Comparison of ENCODE assay signal across 16 cellular contexts in the genomic region with DNA sequence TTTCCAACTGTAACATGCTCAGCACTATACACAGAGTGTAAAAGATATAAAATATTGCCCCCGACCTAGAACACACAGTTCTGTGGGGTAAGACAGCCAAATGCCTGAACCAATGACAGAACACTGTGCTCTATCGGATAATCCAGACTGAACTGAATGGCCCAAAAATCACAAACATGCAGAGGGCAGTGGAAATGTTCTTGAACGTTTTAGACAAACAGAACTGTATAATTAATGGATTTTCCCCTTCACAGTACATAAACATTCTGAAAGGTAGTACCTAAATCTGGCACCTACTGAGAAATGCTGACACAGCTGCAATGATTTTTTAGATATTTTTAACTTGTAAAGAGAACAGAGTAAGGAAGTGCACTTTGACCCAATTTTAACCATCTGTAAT. TPM values are rescaled to one million over a fixed set of nuclear protein-coding genes. Genes with fewer than 3 reads are reported as not detected.
DNase-seq lines count a peak whose midpoint lies in the region; ATAC-seq lines count a peak whose summit lies in the region.
"Had no signal": no experiment of that assay in that cellular context is flagged by ENCODE, and none has a peak within 500 bp of the region (broad histone marks: within the 10 kb centered on the region; RNA-seq: fewer than 3 reads in every experiment).

No MANE protein-coding gene starts in this region.

- no peak overlapping the region for H2BK120ac ChIP-seq in mesendoderm (ENCODE audit: low read depth, low read length)

- peak overlapping the region; percentile 1 for H3K27ac ChIP-seq in rectal smooth muscle tissue (ENCODE audit: low read depth, low read length)
- no peak overlapping the region for H3K27ac ChIP-seq in mesendoderm (ENCODE audit: low read depth, low read length)
- H3K27ac ChIP-seq: neutrophil had no signal

- H3K36me3 ChIP-seq in rectal smooth muscle tissue (ENCODE audit: control insufficient read depth, insufficient read depth, low read length): no peaks in the 10 kb centered on the region
- no peaks in the 10 kb centered on the region for H3K36me3 ChIP-seq in mesendoderm (ENCODE audit: control insufficient read depth, insufficient read depth, low read length)
- H3K36me3 ChIP-seq: adrenal gland, neutrophil had no signal

- WGBS in mesendoderm (ENCODE audit: extremely low coverage, insufficient coverage, low lambda C conversion rate): no CpG with 5 or more reads among the region's 3 CpGs

- H2BK15ac ChIP-seq in mesendoderm (replicated peaks; ENCODE audit: low read depth): no peak overlapping the region

- ATAC-seq in GM18861 (IDR thresholded peaks at IDR 0.05; ENCODE audit: unreplicated experiment) (peak; percentile 34), GM18519 (IDR thresholded peaks at IDR 0.05; ENCODE audit: low FRiP score, unreplicated experiment) (no peak), GM21529 (IDR thresholded peaks at IDR 0.05; ENCODE audit: unreplicated experiment) (no peak), HG03039 (IDR thresholded peaks at IDR 0.05; ENCODE audit: unreplicated experiment) (no peak)
- ATAC-seq: activated CD8-positive, alpha-beta memory T cell treated with anti-CD3 and anti-CD28 coated beads, Interleukin-2, amount 10 ng/mL, durations not matched to agents 7 days and 5 days had no signal

- H3K56ac ChIP-seq in mesendoderm (ENCODE audit: low read length): no peak overlapping the region

- no peak overlapping the region for H3K4ac ChIP-seq in mesendoderm (ENCODE audit: low read depth, low read length)

- no peak overlapping the region for H3K4me2 ChIP-seq in mesendoderm (ENCODE audit: low read length)

- no peak overlapping the region for H2AK5ac ChIP-seq in mesendoderm (ENCODE audit: low read length)

- H3K4me1 ChIP-seq in rectal smooth muscle tissue (ENCODE audit: control insufficient read depth, insufficient read depth, low read length): peaks cover 32% of the 10 kb centered on the region
- H3K4me1 ChIP-seq in mesendoderm (ENCODE audit: control insufficient read depth, low read depth, low read length): peaks cover 10% of the 10 kb centered on the region

- DNase-seq in RPMI8226: peak; percentile 78
- DNase-seq in left kidney (ENCODE audit: low read depth, low spot score): peak; percentile 41
- DNase-seq in mesendoderm: no peak
- DNase-seq: activated CD8-positive, alpha-beta memory T cell treated with anti-CD3 and anti-CD28 coated beads, Interleukin-2, amount 10 ng/mL, durations not matched to agents 7 days and 5 days; Calu3; effector CD8-positive, alpha-beta T cell; GOT3; NCI-H1436 treated with DMSO at 0.1 percent for 48 hours; stimulated activated CD4-positive, alpha-beta T cell treated with anti-CD3 and anti-CD28 coated beads, Interleukin-4, amount 100 ng/mL, for 24 hours had no signal

- no peak overlapping the region for H3K18ac ChIP-seq in mesendoderm (ENCODE audit: low read length)

- H3K23ac ChIP-seq in mesendoderm (ENCODE audit: low read length): no peak overlapping the region

- peaks cover 17% of the 10 kb centered on the region for H3K79me1 ChIP-seq in mesendoderm (ENCODE audit: low read length)

- no peaks in the 10 kb centered on the region for H3K27me3 ChIP-seq in rectal smooth muscle tissue (ENCODE audit: control insufficient read depth, insufficient read depth, low read length)
- H3K27me3 ChIP-seq in mesendoderm (ENCODE audit: insufficient read depth, low read length, poor library complexity): no peaks in the 10 kb centered on the region
- H3K27me3 ChIP-seq: adrenal gland had no signal

- H3K9ac ChIP-seq in rectal smooth muscle tissue (ENCODE audit: low read length) (no peak overlapping the region), mesendoderm (ENCODE audit: low read length) (no peak overlapping the region)

- H2BK5ac ChIP-seq in mesendoderm (ENCODE audit: low read length): no peak overlapping the region

- no peak overlapping the region for H4K5ac ChIP-seq in mesendoderm (ENCODE audit: low read length)

- no peak overlapping the region for H3K4me3 ChIP-seq in rectal smooth muscle tissue (ENCODE audit: low read length)
- no peak overlapping the region for H3K4me3 ChIP-seq in mesendoderm (ENCODE audit: low read length)
- H3K4me3 ChIP-seq: adrenal gland had no signal

- peaks cover 53% of the 10 kb centered on the region for H3K79me2 ChIP-seq in mesendoderm (ENCODE audit: control insufficient read depth, insufficient read depth, low read length)

- H4K8ac ChIP-seq in mesendoderm (ENCODE audit: low read depth, low read length): no peak overlapping the region

RNA-seq across cellular contexts. Expression of a gene that starts 33.4 kb away (rescaled TPM):
- polyA plus RNA-seq in mesendoderm (2013, experiment 1 of 2): 54.6 TPM
- 55.6 TPM for polyA plus RNA-seq in mesendoderm (2013, experiment 2 of 2)
